Comparison of ENCODE assay signal across 17 cellular contexts in genomic region chr7:25311346-25311745, GRCh38.
DNase-seq lines count a peak whose midpoint lies in the region; FAIRE-seq and TF ChIP-seq lines count a peak whose summit lies in the region.
"Had no signal": no experiment of that assay in that cellular context is flagged by ENCODE, and none has a peak within 500 bp of the region (broad histone marks: within the 10 kb centered on the region; RNA-seq: fewer than 3 reads in every experiment).

No MANE protein-coding gene starts in this region.

- no peak for TF ChIP-seq CTCF in GM13977 (IDR thresholded peaks at IDR 0.05; ENCODE audit: extremely low read depth, insufficient read depth, missing control alignments)

- no peaks in the 10 kb centered on the region for H3K4me1 Mint-ChIP-seq in activated CD4-positive, alpha-beta T cell treated with anti-CD3 and anti-CD28 coated beads, Interleukin-2, amount 10 ng/mL, durations not matched to agents 24 days and 14 days
- H3K4me1 Mint-ChIP-seq: CD4-positive, CD25-positive, alpha-beta regulatory T cell had no signal

- intact Hi-C loops in activated CD4-positive, alpha-beta T cell treated with anti-CD3 and anti-CD28 coated beads, Interleukin-2, amount 10 ng/mL, durations not matched to agents 24 days and 14 days (cut with micrococcal nuclease), result no loop called here

- H3K4me3 Mint-ChIP-seq in activated CD4-positive, alpha-beta T cell treated with anti-CD3 and anti-CD28 coated beads, Interleukin-2, amount 10 ng/mL, durations not matched to agents 24 days and 14 days, result no peak overlapping the region
- H3K4me3 Mint-ChIP-seq: CD4-positive, CD25-positive, alpha-beta regulatory T cell had no signal

- H3K27me3 Mint-ChIP-seq in activated CD4-positive, alpha-beta T cell treated with anti-CD3 and anti-CD28 coated beads, Interleukin-2, amount 10 ng/mL, durations not matched to agents 24 days and 14 days, result peaks cover 2% of the 10 kb centered on the region

- H3K36me3 Mint-ChIP-seq in activated CD4-positive, alpha-beta T cell treated with anti-CD3 and anti-CD28 coated beads, Interleukin-2, amount 10 ng/mL, durations not matched to agents 24 days and 14 days (ENCODE audit: low read depth), result no peaks in the 10 kb centered on the region
- H3K36me3 Mint-ChIP-seq: CD4-positive, CD25-positive, alpha-beta regulatory T cell had no signal

- DNase-seq in Daoy (ENCODE audit: low read depth) (peak; percentile 53), HT1080 (ENCODE audit: low read depth) (peak; percentile 18), amniotic epithelial cell (ENCODE audit: low read depth) (peak; percentile 7), NCI-H510A (lab: John Stamatoyannopoulos, UW) (no peak), GM13977 (ENCODE audit: low spot score) (no peak), NCI-H2196 (lab: John Stamatoyannopoulos, UW; ENCODE audit: unreplicated experiment) (no peak)
- no peak for DNase-seq in activated CD4-positive, alpha-beta T cell treated with anti-CD3 and anti-CD28 coated beads, Interleukin-2, amount 10 ng/mL, durations not matched to agents 24 days and 14 days
- DNase-seq: CD4-positive, CD25-positive, alpha-beta regulatory T cell; NCI-H1048; NCI-H146; NCI-H2081 treated with DMSO at 0.1 percent for 48 hours; NCI-H2227 treated with DMSO at 0.1 percent for 48 hours; NCI-H526 treated with DMSO at 0.1 percent for 48 hours; Right ventricle myocardium superior; SK-N-SH had no signal

- H3K27ac Mint-ChIP-seq in activated CD4-positive, alpha-beta T cell treated with anti-CD3 and anti-CD28 coated beads, Interleukin-2, amount 10 ng/mL, durations not matched to agents 24 days and 14 days, result no peak overlapping the region
- H3K27ac Mint-ChIP-seq: CD4-positive, CD25-positive, alpha-beta regulatory T cell had no signal

- FAIRE-seq in islet of Langerhans (lab: Jason Lieb, UNC), result peak; percentile 95
- FAIRE-seq: H54 had no signal

- H3K9me3 Mint-ChIP-seq in activated CD4-positive, alpha-beta T cell treated with anti-CD3 and anti-CD28 coated beads, Interleukin-2, amount 10 ng/mL, durations not matched to agents 24 days and 14 days, result no peaks in the 10 kb centered on the region
- H3K9me3 Mint-ChIP-seq: CD4-positive, CD25-positive, alpha-beta regulatory T cell had no signal

- in situ Hi-C loops in GM13977 (cut with MboI; ENCODE audit: low pct_unique_long_range_greater_than_20kb, low sequenced_read_pairs, unreplicated experiment), result no loop called here

Comparison
In these comparisons a context has a peak if more than half of its experiments do, and no peak if none do; other contexts are left out.
1. DNase-seq: peak in Daoy (single experiment), HT1080 (single experiment) and amniotic epithelial cell (single experiment); none in NCI-H510A (single experiment), GM13977 (single experiment), NCI-H2196 (single experiment) and activated CD4-positive, alpha-beta T cell treated with anti-CD3 and anti-CD28 coated beads, Interleukin-2, amount 10 ng/mL, durations not matched to agents 24 days and 14 days (single experiment).